In the genomic region with DNA sequence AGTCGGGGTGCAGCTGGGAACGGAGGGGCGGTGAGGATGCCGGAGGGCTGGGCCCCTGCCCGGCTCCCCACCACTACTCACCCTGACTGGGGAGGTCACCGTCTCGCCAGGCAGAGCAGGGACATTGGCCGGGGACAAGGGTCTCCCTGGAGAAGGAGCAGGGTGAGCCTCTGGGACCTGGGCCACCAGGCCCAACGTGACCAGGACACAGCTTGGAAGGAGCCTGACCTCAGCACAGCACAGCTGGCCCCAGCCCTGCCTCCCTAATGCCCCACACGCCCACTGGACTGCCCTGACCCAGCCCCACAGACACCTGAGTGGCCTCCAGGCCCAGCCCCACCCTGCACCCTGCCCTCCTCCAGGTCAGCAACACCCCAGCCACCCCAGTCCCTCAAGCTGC, we compare ENCODE assay signal across 18 cellular contexts. TPM values are rescaled to one million over a fixed set of nuclear protein-coding genes. Genes with fewer than 3 reads are reported as not detected.
DNase-seq lines count a peak whose midpoint lies in the region; ATAC-seq and TF ChIP-seq lines count a peak whose summit lies in the region.
"Had no signal": no experiment of that assay in that cellular context is flagged by ENCODE, and none has a peak within 500 bp of the region (broad histone marks: within the 10 kb centered on the region; RNA-seq: fewer than 3 reads in every experiment).

No MANE protein-coding gene starts in this region.

- POLR2A ChIA-PET in RWPE1 (lab: Yijun Ruan, JAX; ENCODE audit: low non-redundant PET): no interaction called here

- CTCF ChIA-PET in activated naive CD4-positive, alpha-beta T cell treated with anti-CD3 and anti-CD28 coated beads, Interleukin-2, amount 10 ng/mL, durations not matched to agents 7 days and 5 days (lab: Charles Lee): interaction anchor here (1.1 kb wide), 1 partner anchor 21 kb away, joined by 3 read pairs; no protein-coding TSS in a partner anchor
- CTCF ChIA-PET in activated naive CD4-positive, alpha-beta T cell treated with anti-CD3 and anti-CD28 coated beads for 36 hours (lab: Charles Lee): interaction anchor here (0.6 kb wide), 1 partner anchor 757 kb away, joined by 3 read pairs; no protein-coding TSS in a partner anchor
- CTCF ChIA-PET in RWPE1 (lab: Yijun Ruan, JAX): interaction anchor here (0.5 to 1.5 kb wide), 3 partner anchors 9 to 323 kb away, joined by 3 to 8 read pairs (median 5); no protein-coding TSS in a partner anchor

- intact Hi-C loops in activated naive CD4-positive, alpha-beta T cell treated with anti-CD3 and anti-CD28 coated beads for 36 hours (cut with micrococcal nuclease): no loop called here
- intact Hi-C loops in left colon (cut with DNase I, micrococcal nuclease): no loop called here

- no peaks in the 10 kb centered on the region for H3K27me3 ChIP-seq in neural progenitor cell

- no peaks in the 10 kb centered on the region for H3K79me2 ChIP-seq in neural progenitor cell (ENCODE audit: low read depth)

- no peak for ATAC-seq in left colon
- ATAC-seq: A549; CD8-positive, alpha-beta T cell had no signal

- no peak for TF ChIP-seq CTCF in RWPE1 (conservative IDR thresholded peaks at IDR 0.05; ENCODE audit: low read depth)
- TF ChIP-seq CTCF in neural progenitor cell (IDR thresholded peaks at IDR 0.05): no peak

- H3F3A ChIP-seq in neural progenitor cell (ENCODE audit: low read depth): peaks cover 10% of the 10 kb centered on the region

- H3K4me3 ChIP-seq in neural progenitor cell: no peak overlapping the region
- H3K4me3 ChIP-seq: A549; BLaER1 treated with 17β-estradiol and CSF1 and Interleukin-3, amounts not matched to agents 10 nM and 100 nM had no signal

- H2AFZ ChIP-seq in neural progenitor cell (replicated peaks): no peak overlapping the region

- H3K4me1 ChIP-seq in neural progenitor cell: no peaks in the 10 kb centered on the region
- H3K4me1 ChIP-seq: A549, Caco-2 had no signal

- no peaks in the 10 kb centered on the region for H3K9me3 ChIP-seq in neural progenitor cell (ENCODE audit: low read depth)
- H3K9me3 ChIP-seq: A549; BLaER1 treated with 17β-estradiol and CSF1 and Interleukin-3, amounts not matched to agents 10 nM and 100 nM; Caco-2 had no signal

- H3K9me3 Mint-ChIP-seq in activated naive CD4-positive, alpha-beta T cell treated with anti-CD3 and anti-CD28 coated beads, Interleukin-2, amount 10 ng/mL, durations not matched to agents 7 days and 5 days: peaks cover 5% of the 10 kb centered on the region
- H3K9me3 Mint-ChIP-seq in activated naive CD4-positive, alpha-beta T cell treated with anti-CD3 and anti-CD28 coated beads for 36 hours: peaks cover 2% of the 10 kb centered on the region
- H3K9me3 Mint-ChIP-seq in neural progenitor cell: no peaks in the 10 kb centered on the region
- H3K9me3 Mint-ChIP-seq: CD4-positive, alpha-beta T cell; CD8-positive, alpha-beta T cell had no signal

- no peaks in the 10 kb centered on the region for H4K20me1 ChIP-seq in neural progenitor cell (ENCODE audit: low read depth)

- no peak overlapping the region for H3K4me3 Mint-ChIP-seq in activated naive CD4-positive, alpha-beta T cell treated with anti-CD3 and anti-CD28 coated beads, Interleukin-2, amount 10 ng/mL, durations not matched to agents 7 days and 5 days
- no peak overlapping the region for H3K4me3 Mint-ChIP-seq in activated naive CD4-positive, alpha-beta T cell treated with anti-CD3 and anti-CD28 coated beads for 36 hours
- H3K4me3 Mint-ChIP-seq in neural progenitor cell: no peak overlapping the region
- H3K4me3 Mint-ChIP-seq: B cell; CD4-positive, alpha-beta T cell; CD8-positive, alpha-beta T cell had no signal

- H3K36me3 ChIP-seq in neural progenitor cell: no peaks in the 10 kb centered on the region
- H3K36me3 ChIP-seq: BLaER1 treated with 17β-estradiol and CSF1 and Interleukin-3, amounts not matched to agents 10 nM and 100 nM had no signal

- no peaks in the 10 kb centered on the region for H3K27me3 Mint-ChIP-seq in activated naive CD4-positive, alpha-beta T cell treated with anti-CD3 and anti-CD28 coated beads, Interleukin-2, amount 10 ng/mL, durations not matched to agents 7 days and 5 days
- no peaks in the 10 kb centered on the region for H3K27me3 Mint-ChIP-seq in activated naive CD4-positive, alpha-beta T cell treated with anti-CD3 and anti-CD28 coated beads for 36 hours (ENCODE audit: low read depth)
- peaks cover 2% of the 10 kb centered on the region for H3K27me3 Mint-ChIP-seq in neural progenitor cell (ENCODE audit: insufficient read depth, low read depth)
- H3K27me3 Mint-ChIP-seq: B cell; CD4-positive, alpha-beta T cell had no signal

- no peaks in the 10 kb centered on the region for H3K36me3 Mint-ChIP-seq in activated naive CD4-positive, alpha-beta T cell treated with anti-CD3 and anti-CD28 coated beads, Interleukin-2, amount 10 ng/mL, durations not matched to agents 7 days and 5 days
- H3K36me3 Mint-ChIP-seq in activated naive CD4-positive, alpha-beta T cell treated with anti-CD3 and anti-CD28 coated beads for 36 hours (ENCODE audit: low read depth): no peaks in the 10 kb centered on the region
- H3K36me3 Mint-ChIP-seq in neural progenitor cell: no peaks in the 10 kb centered on the region
- H3K36me3 Mint-ChIP-seq: CD8-positive, alpha-beta T cell had no signal

- no peaks in the 10 kb centered on the region for H3K4me1 Mint-ChIP-seq in activated naive CD4-positive, alpha-beta T cell treated with anti-CD3 and anti-CD28 coated beads, Interleukin-2, amount 10 ng/mL, durations not matched to agents 7 days and 5 days
- H3K4me1 Mint-ChIP-seq in activated naive CD4-positive, alpha-beta T cell treated with anti-CD3 and anti-CD28 coated beads for 36 hours (ENCODE audit: low read depth): no peaks in the 10 kb centered on the region
- H3K4me1 Mint-ChIP-seq in neural progenitor cell: peaks cover under 1% of the 10 kb centered on the region
- H3K4me1 Mint-ChIP-seq: B cell had no signal

- no peak for DNase-seq in activated naive CD4-positive, alpha-beta T cell treated with anti-CD3 and anti-CD28 coated beads, Interleukin-2, amount 10 ng/mL, durations not matched to agents 7 days and 5 days
- DNase-seq in activated naive CD4-positive, alpha-beta T cell treated with anti-CD3 and anti-CD28 coated beads for 36 hours: no peak
- DNase-seq in RWPE1 (ENCODE audit: low spot score) (no peak), neural progenitor cell (ENCODE audit: low spot score) (no peak), left colon (no peak)
- no peak for DNase-seq in effector CD4-positive, alpha-beta T cell
- DNase-seq: AML-193; Caco-2; Calu3; CD4-positive, alpha-beta T cell; CD8-positive, alpha-beta T cell; DMS79 treated with DMSO at 0.1 percent for 48 hours; GF-D8 had no signal

- H3K27ac Mint-ChIP-seq in activated naive CD4-positive, alpha-beta T cell treated with anti-CD3 and anti-CD28 coated beads, Interleukin-2, amount 10 ng/mL, durations not matched to agents 7 days and 5 days: peak overlapping the region; percentile 42
- H3K27ac Mint-ChIP-seq in activated naive CD4-positive, alpha-beta T cell treated with anti-CD3 and anti-CD28 coated beads for 36 hours: no peak overlapping the region
- H3K27ac Mint-ChIP-seq in neural progenitor cell: peak overlapping the region; percentile 76
- H3K27ac Mint-ChIP-seq: B cell; CD4-positive, alpha-beta T cell; CD8-positive, alpha-beta T cell had no signal

- H3K27ac ChIP-seq in RWPE1: peak overlapping the region; percentile 32
- H3K27ac ChIP-seq in neural progenitor cell: no peak overlapping the region
- H3K27ac ChIP-seq: 22Rv1; A549; BLaER1 treated with 17β-estradiol and CSF1 and Interleukin-3, amounts not matched to agents 10 nM and 100 nM; C4-2B had no signal

- H3K4me2 ChIP-seq in neural progenitor cell: no peak overlapping the region
- H3K4me2 ChIP-seq: A549; BLaER1 treated with 17β-estradiol and CSF1 and Interleukin-3, amounts not matched to agents 10 nM and 100 nM had no signal

- no peak overlapping the region for H3K9ac ChIP-seq in neural progenitor cell

RNA-seq across cellular contexts. Expression of gene MICALL2, which starts 21.1 kb away (rescaled TPM):
- total RNA-seq in activated naive CD4-positive, alpha-beta T cell treated with anti-CD3 and anti-CD28 coated beads for 36 hours: 1 to 10 TPM; 3.7 to 4.2 TPM
- total RNA-seq in neural progenitor cell (ENCODE audit: low replicate concordance) (6.0 and 22.7 TPM in 2 replicates), left colon (10 to 100 TPM; 68.6 to 83.2 TPM)
